9 cellular contexts compared by ENCODE assay signal in the genomic region with DNA sequence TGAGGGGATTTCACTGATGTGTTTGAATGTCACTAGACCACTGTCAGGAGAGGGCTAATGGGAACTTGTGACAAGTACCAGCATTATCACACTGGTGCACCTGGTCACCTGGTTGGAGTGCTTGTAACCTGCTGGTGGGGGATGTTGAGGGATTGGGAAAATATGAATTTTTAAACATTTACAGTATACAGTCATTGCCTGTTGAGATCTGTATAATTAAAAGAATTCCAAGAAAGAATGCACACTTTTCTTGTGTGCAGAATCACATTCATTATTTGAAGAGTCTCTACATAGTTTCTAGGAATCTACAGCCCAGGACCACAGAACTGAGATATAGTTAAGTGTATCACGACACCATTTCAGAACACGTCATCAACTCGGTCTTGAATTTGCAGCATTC.
"Had no signal": no experiment of that assay in that cellular context is flagged by ENCODE, and none has a peak within 500 bp of the region (broad histone marks: within the 10 kb centered on the region; RNA-seq: fewer than 3 reads in every experiment).

No MANE protein-coding gene starts in this region.

- H3K4me2 ChIP-seq: GM23338 had no signal

- H3K9me3 ChIP-seq: HAP-1 had no signal

- H3K9ac ChIP-seq: GM23248 had no signal

- H3K36me3 ChIP-seq: HAP-1 had no signal

- DNase-seq: GM23248, GOT3, H7, H9, HCEC 1CT, HFFc6 had no signal

- H3K4me1 ChIP-seq: HAP-1 had no signal

- H3K27ac ChIP-seq: GM23248 had no signal

- ATAC-seq: GM23338, HCT116 had no signal

- H2AFZ ChIP-seq: GM23248, GM23338 had no signal

- H3K4me3 ChIP-seq: GM23248, GM23338, HAP-1 had no signal
